In genomic region chr1:231028676-231029075, GRCh38 we compare ENCODE assay signal across 15 cellular contexts. TPM values are rescaled to one million over a fixed set of nuclear protein-coding genes. Genes with fewer than 3 reads are reported as not detected.
DNase-seq lines count a peak whose midpoint lies in the region; ATAC-seq and TF ChIP-seq lines count a peak whose summit lies in the region.
"Had no signal": no experiment of that assay in that cellular context is flagged by ENCODE, and none has a peak within 500 bp of the region (broad histone marks: within the 10 kb centered on the region; RNA-seq: fewer than 3 reads in every experiment).

No MANE protein-coding gene starts in this region.

- peaks cover 39% of the 10 kb centered on the region for H3K4me1 Mint-ChIP-seq in dendritic cell treated with granulocyte-macrophage colony-stimulating factor and Interleukin-4, amounts not matched to agents 40 ng/mL and 50 ng/mL, for 4 days (ENCODE audit: low read depth)
- peaks cover 5% of the 10 kb centered on the region for H3K4me1 Mint-ChIP-seq in glutamatergic neuron (ENCODE audit: low read depth, unreplicated experiment)

- H3K4me1 ChIP-seq in left lung (peaks cover 0 to 32% of the 10 kb centered on the region in 2 donors), subcutaneous abdominal adipose tissue (ENCODE audit: control insufficient read depth in 5 of 5, insufficient read depth in 5 of 5, low read length in 5 of 5) (peaks cover 2 to 48% (median 44%) of the 10 kb centered on the region in 5 donors)

- TF ChIP-seq CTCF in left lung (IDR thresholded peaks at IDR 0.05) (no peak), glutamatergic neuron (IDR thresholded peaks at IDR 0.05; ENCODE audit: partially characterized antibody, unreplicated experiment) (no peak)

- ATAC-seq in Right ventricle myocardium superior (ENCODE audit: poor library complexity) (no peak), Right ventricle myocardium inferior (no peak), left lung (peak; percentile 41), HG03521 (IDR thresholded peaks at IDR 0.05; ENCODE audit: unreplicated experiment) (no peak), HG02678 (IDR thresholded peaks at IDR 0.05; ENCODE audit: unreplicated experiment) (no peak)
- ATAC-seq: SK-N-SH treated with all-trans-retinoic acid at 6 μM for 48 hours; stimulated activated effector memory CD8-positive, alpha-beta T cell treated with anti-CD3 and anti-CD28 coated beads, Interleukin-12 subunit alpha, Interleukin-12 subunit beta, amount 100 ng/mL, for 72 hours had no signal

- no peaks in the 10 kb centered on the region for H3K36me3 Mint-ChIP-seq in dendritic cell treated with granulocyte-macrophage colony-stimulating factor and Interleukin-4, amounts not matched to agents 40 ng/mL and 50 ng/mL, for 4 days (ENCODE audit: low read depth)
- H3K36me3 Mint-ChIP-seq in glutamatergic neuron (ENCODE audit: unreplicated experiment) = no peaks in the 10 kb centered on the region

- H3K4me3 Mint-ChIP-seq in dendritic cell treated with granulocyte-macrophage colony-stimulating factor and Interleukin-4, amounts not matched to agents 40 ng/mL and 50 ng/mL, for 4 days = peak overlapping the region; percentile 67
- H3K4me3 Mint-ChIP-seq in glutamatergic neuron (ENCODE audit: unreplicated experiment) = no peak overlapping the region
- H3K4me3 Mint-ChIP-seq: CD8-positive, alpha-beta memory T cell; stimulated activated effector memory CD8-positive, alpha-beta T cell treated with anti-CD3 and anti-CD28 coated beads, Interleukin-12 subunit alpha, Interleukin-12 subunit beta, amount 100 ng/mL, for 72 hours had no signal

- H3K27me3 Mint-ChIP-seq in dendritic cell treated with granulocyte-macrophage colony-stimulating factor and Interleukin-4, amounts not matched to agents 40 ng/mL and 50 ng/mL, for 4 days = peaks cover 6% of the 10 kb centered on the region
- H3K27me3 Mint-ChIP-seq in glutamatergic neuron (ENCODE audit: unreplicated experiment) = peaks cover 5% of the 10 kb centered on the region
- H3K27me3 Mint-ChIP-seq: CD8-positive, alpha-beta memory T cell had no signal

- H3K27ac ChIP-seq in left lung (peak overlapping the region in 1 of 2 donors; percentile 48), subcutaneous abdominal adipose tissue (ENCODE audit: low read depth, low read length) (no peak overlapping the region)
- H3K27ac ChIP-seq: epithelial cell of prostate, vagina had no signal

- H3K9me3 ChIP-seq in left lung (no peaks in the 10 kb centered on the region), subcutaneous abdominal adipose tissue (ENCODE audit: control insufficient read depth in 5 of 5, low read length in 5 of 5) (no peaks in the 10 kb centered on the region)
- H3K9me3 ChIP-seq: vagina had no signal

- intact Hi-C loops in Right ventricle myocardium superior (cut with DNase I) (no loop called here), Right ventricle myocardium inferior (cut with DNase I) (no loop called here), left lung (cut with DNase I) (no loop called here)
- intact Hi-C loops in dendritic cell treated with granulocyte-macrophage colony-stimulating factor and Interleukin-4, amounts not matched to agents 40 ng/mL and 50 ng/mL, for 4 days (cut with micrococcal nuclease) = no loop called here

- no peak overlapping the region for H3K9ac ChIP-seq in subcutaneous abdominal adipose tissue (ENCODE audit: low read length in 5 of 5)

- DNase-seq in Right ventricle myocardium superior (peak; percentile 44), Right ventricle myocardium inferior (ENCODE audit: missing footprints) (no peak), left lung (no peak), glutamatergic neuron (no peak)
- DNase-seq: CD8-positive, alpha-beta memory T cell; kidney; NCI-H82 had no signal

- H3K4me3 ChIP-seq in left lung (no peak overlapping the region), subcutaneous abdominal adipose tissue (ENCODE audit: low read depth in 1 of 5, low read length in 5 of 5) (peak overlapping the region in 4 of 5 donors; percentile 2 to 42 (median 26))
- H3K4me3 ChIP-seq: vagina had no signal

- H3K27me3 ChIP-seq in left lung (no peaks in the 10 kb centered on the region), subcutaneous abdominal adipose tissue (ENCODE audit: control insufficient read depth in 5 of 5, insufficient read depth in 4 of 5, low read length in 5 of 5) (no peaks in the 10 kb centered on the region)
- H3K27me3 ChIP-seq: vagina had no signal

- H3K36me3 ChIP-seq in left lung = no peaks in the 10 kb centered on the region
- H3K36me3 ChIP-seq in subcutaneous abdominal adipose tissue (ENCODE audit: control insufficient read depth in 5 of 5, insufficient read depth in 5 of 5, low read length in 5 of 5) = peaks cover 0 to 4% (median 0%) of the 10 kb centered on the region in 5 donors
- H3K36me3 ChIP-seq: vagina had no signal

- H3K27ac Mint-ChIP-seq in dendritic cell treated with granulocyte-macrophage colony-stimulating factor and Interleukin-4, amounts not matched to agents 40 ng/mL and 50 ng/mL, for 4 days = peak overlapping the region; percentile 61
- no peak overlapping the region for H3K27ac Mint-ChIP-seq in glutamatergic neuron (ENCODE audit: unreplicated experiment)
- H3K27ac Mint-ChIP-seq: stimulated activated effector memory CD8-positive, alpha-beta T cell treated with anti-CD3 and anti-CD28 coated beads, Interleukin-12 subunit alpha, Interleukin-12 subunit beta, amount 100 ng/mL, for 72 hours had no signal

- no peaks in the 10 kb centered on the region for H3K9me3 Mint-ChIP-seq in dendritic cell treated with granulocyte-macrophage colony-stimulating factor and Interleukin-4, amounts not matched to agents 40 ng/mL and 50 ng/mL, for 4 days
- no peaks in the 10 kb centered on the region for H3K9me3 Mint-ChIP-seq in glutamatergic neuron (ENCODE audit: unreplicated experiment)
- H3K9me3 Mint-ChIP-seq: CD8-positive, alpha-beta memory T cell; stimulated activated effector memory CD8-positive, alpha-beta T cell treated with anti-CD3 and anti-CD28 coated beads, Interleukin-12 subunit alpha, Interleukin-12 subunit beta, amount 100 ng/mL, for 72 hours had no signal

RNA-seq across cellular contexts. Expression of gene FAM89A, which starts 11.4 kb away (rescaled TPM):
- 7.3 TPM for total RNA-seq in Right ventricle myocardium superior
- total RNA-seq in Right ventricle myocardium inferior = 8.9 TPM
- 10 to 100 TPM; 12.3 to 18.8 TPM for total RNA-seq in left lung
- total RNA-seq in glutamatergic neuron (ENCODE audit: unreplicated experiment) = 6.4 TPM

RNA-seq across cellular contexts. Expression of gene ARV1, which starts 49.8 kb away (rescaled TPM):
- total RNA-seq in Right ventricle myocardium superior (15.2 TPM), Right ventricle myocardium inferior (17.3 TPM), left lung (10 to 100 TPM; 16.9 to 19.7 TPM), glutamatergic neuron (ENCODE audit: unreplicated experiment) (18.3 TPM)

RNA-seq across cellular contexts. Expression of gene TTC13, which starts 50.0 kb away (rescaled TPM):
- total RNA-seq in Right ventricle myocardium superior (5.7 TPM), Right ventricle myocardium inferior (6.7 TPM), left lung (10 to 100 TPM; 15.2 to 24.3 TPM), glutamatergic neuron (ENCODE audit: unreplicated experiment) (25.1 TPM)

Comparison
In these comparisons a context has a peak if more than half of its experiments do, and no peak if none do; other contexts are left out.
1. H3K4me3 ChIP-seq: peak in subcutaneous abdominal adipose tissue (4 of 5); none in left lung (0 of 2).